In genomic region chr11:78138694-78139421, GRCh38 we compare ENCODE assay signal across 8 cellular contexts. TPM values are rescaled to one million over a fixed set of nuclear protein-coding genes. Genes with fewer than 3 reads are reported as not detected.
DNase-seq lines count a peak whose midpoint lies in the region; ATAC-seq, FAIRE-seq and TF ChIP-seq lines count a peak whose summit lies in the region.

No MANE protein-coding gene starts in this region.

- peak overlapping the region; percentile 79 to 95 (median 90) for H3K9ac ChIP-seq in BLaER1 treated with 17β-estradiol and CSF1 and Interleukin-3, amounts not matched to agents 10 nM and 100 nM
- peak overlapping the region; percentile 53 to 74 for H3K9ac ChIP-seq in liver (ENCODE audit: low read depth in 1 of 2, low read length in 2 of 2)

- in situ Hi-C loops in astrocyte of the cerebellum (cut with HindIII; ENCODE audit: low sequenced_read_pairs): no loop called here

- peaks cover 32 to 49% (median 41%) of the 10 kb centered on the region in 10 experiments for H3K4me1 ChIP-seq in BLaER1 treated with 17β-estradiol and CSF1 and Interleukin-3, amounts not matched to agents 10 nM and 100 nM
- H3K4me1 ChIP-seq in liver (ENCODE audit: control insufficient read depth in 4 of 4, insufficient read depth in 4 of 4, low read length in 3 of 4): peaks cover 0 to 16% (median 12%) of the 10 kb centered on the region in 4 donors

- H3K27me3 ChIP-seq in BLaER1 treated with 17β-estradiol and CSF1 and Interleukin-3, amounts not matched to agents 10 nM and 100 nM: no peaks in the 10 kb centered on the region
- H3K27me3 ChIP-seq in liver (ENCODE audit: control insufficient read depth in 4 of 4, insufficient read depth in 4 of 4, low read length in 3 of 4): no peaks in the 10 kb centered on the region

- TF ChIP-seq CTCF in astrocyte of the cerebellum (IDR thresholded peaks at IDR 0.05; ENCODE audit: low read depth, low read length, missing control alignments) (no peak), liver (IDR thresholded peaks at IDR 0.05; ENCODE audit: low read depth, low read length, missing input control) (no peak)

- peaks cover 4 to 45% (median 43%) of the 10 kb centered on the region in 11 experiments; a peak in 21 of 22 replicates for H3K36me3 ChIP-seq in BLaER1 treated with 17β-estradiol and CSF1 and Interleukin-3, amounts not matched to agents 10 nM and 100 nM
- peaks cover 0 to 3% (median 1%) of the 10 kb centered on the region in 4 donors for H3K36me3 ChIP-seq in liver (ENCODE audit: control insufficient read depth in 4 of 4, insufficient read depth in 3 of 4, low read depth in 1 of 4, low read length in 3 of 4)

- DNase-seq in GM19238 (ENCODE audit: insufficient read length, low spot score) (peak; percentile 15), astrocyte of the cerebellum (ENCODE audit: low read depth) (no peak), frontal cortex (ENCODE audit: low spot score in 2 of 2) (no peak)
- DNase-seq in stimulated activated CD8-positive, alpha-beta memory T cell treated with anti-CD3 and anti-CD28 coated beads, Interleukin-15, amount 100 ng/mL, for 4 hours (ENCODE audit: low read depth in 2 of 2): peak; percentile 1 to 22

- no peak for TF ChIP-seq RAD21 in liver (IDR thresholded peaks at IDR 0.05)

- ATAC-seq in HG03196 (IDR thresholded peaks at IDR 0.05; ENCODE audit: unreplicated experiment): peak; percentile 21

- H3K4me3 ChIP-seq in BLaER1 treated with 17β-estradiol and CSF1 and Interleukin-3, amounts not matched to agents 10 nM and 100 nM: peak overlapping the region; percentile 69 to 88 (median 77)
- H3K4me3 ChIP-seq in astrocyte of the cerebellum (ENCODE audit: low read depth, low read length) (peak overlapping the region; percentile 96), liver (ENCODE audit: low read depth in 1 of 3, low read length in 3 of 3) (peak overlapping the region; percentile 78 to 98 (median 83))

- no peak for FAIRE-seq in frontal cortex (lab: Jason Lieb, UNC)

- peak overlapping the region; percentile 50 to 98 (median 94) for H3K27ac ChIP-seq in BLaER1 treated with 17β-estradiol and CSF1 and Interleukin-3, amounts not matched to agents 10 nM and 100 nM
- peak overlapping the region; percentile 58 to 78 for H3K27ac ChIP-seq in liver (ENCODE audit: low read depth in 1 of 2, low read length in 2 of 2)

- peak; percentile 49; the same call in 1 of the 2 replicates for TF ChIP-seq POLR2A in Raji (IDR thresholded peaks at IDR 0.05; ENCODE audit: insufficient read depth, low read depth, low read length)

- H3K4me2 ChIP-seq in BLaER1 treated with 17β-estradiol and CSF1 and Interleukin-3, amounts not matched to agents 10 nM and 100 nM: peak overlapping the region; percentile 81 to 97 (median 89)

- H4K20me1 ChIP-seq in BLaER1 treated with 17β-estradiol and CSF1 and Interleukin-3, amounts not matched to agents 10 nM and 100 nM: no peaks in the 10 kb centered on the region; a peak in 1 of 22 replicates

- 18% methylated on average over 12 of the region's 12 CpGs for WGBS in liver

- H3K9me3 ChIP-seq in BLaER1 treated with 17β-estradiol and CSF1 and Interleukin-3, amounts not matched to agents 10 nM and 100 nM (replicated peaks in 1 of 11): peaks cover 0 to 22% (median 14%) of the 10 kb centered on the region in 11 experiments; a peak in 15 of 22 replicates
- H3K9me3 ChIP-seq in liver (ENCODE audit: control insufficient read depth in 4 of 4, low read length in 3 of 4): no peaks in the 10 kb centered on the region

TF ChIP-seq in liver, 16 proteins besides CTCF, POLR2A, EP300 and RAD21:
- no peak for TF ChIP-seq ATF3 (IDR thresholded peaks at IDR 0.05)
- TF ChIP-seq FOXA2 (IDR thresholded peaks at IDR 0.05): no peak
- TF ChIP-seq HNF4G (IDR thresholded peaks at IDR 0.05): no peak
- TF ChIP-seq GABPA (IDR thresholded peaks at IDR 0.05 in 1 of 2, conservative IDR thresholded peaks at IDR 0.05 in 1 of 2): no peak
- TF ChIP-seq REST (IDR thresholded peaks at IDR 0.05): no peak
- no peak for TF ChIP-seq MAX (IDR thresholded peaks at IDR 0.05)
- no peak for TF ChIP-seq RXRA (IDR thresholded peaks at IDR 0.05)
- no peak for TF ChIP-seq TAF1 (conservative IDR thresholded peaks at IDR 0.05)
- no peak for TF ChIP-seq EGR1 (IDR thresholded peaks at IDR 0.05; ENCODE audit: low read depth in 2 of 2)
- no peak for TF ChIP-seq YY1 (IDR thresholded peaks at IDR 0.05)
- TF ChIP-seq FOXA1 (IDR thresholded peaks at IDR 0.05): no peak
- TF ChIP-seq JUND (IDR thresholded peaks at IDR 0.05): no peak
- TF ChIP-seq NR2F2 (IDR thresholded peaks at IDR 0.05): no peak
- no peak for TF ChIP-seq ZBTB33 (IDR thresholded peaks at IDR 0.05)
- no peak for TF ChIP-seq HNF4A (conservative IDR thresholded peaks at IDR 0.05)

RNA-seq across cellular contexts. Expression of gene ALG8, which starts 0.6 kb away (rescaled TPM):
- total RNA-seq in liver: 10 to 100 TPM; 36.8 to 39.2 TPM
- 10 to 100 TPM; 29.4 to 46.0 TPM for polyA plus RNA-seq in liver
- 54.2 TPM for total RNA-seq in frontal cortex

RNA-seq across cellular contexts. Expression of gene KCTD21, which starts 49.6 kb away (rescaled TPM):
- total RNA-seq in liver (10 to 100 TPM in 1 of 2 donors, 1 to 10 TPM in 1; 5.8 to 12.0 TPM), frontal cortex (4.5 TPM)
- polyA plus RNA-seq in liver: 10 to 100 TPM in 1 of 2 donors, 1 to 10 TPM in 1; 6.3 to 12.6 TPM

RNA-seq across cellular contexts. Expression of gene USP35, which starts 49.9 kb away (rescaled TPM):
- total RNA-seq in liver (10 to 100 TPM in 1 of 2 donors, 1 to 10 TPM in 1; 2.3 to 11.0 TPM), frontal cortex (12.2 TPM)
- 1 to 10 TPM; 2.6 to 7.0 TPM for polyA plus RNA-seq in liver

RNA-seq across cellular contexts. Expression of gene NDUFC2, which starts 59.2 kb away (rescaled TPM):
- total RNA-seq in liver: 100 to 1,000 TPM in 1 of 2 donors, 10 to 100 TPM in 1; 86.9 to 142 TPM
- 100 to 1,000 TPM; 256 to 783 TPM for polyA plus RNA-seq in liver
- 88.9 TPM for total RNA-seq in frontal cortex

Comparison
In these comparisons a context has a peak if more than half of its experiments do, and no peak if none do; other contexts are left out.
1. DNase-seq: peak in GM19238 (single experiment) and stimulated activated CD8-positive, alpha-beta memory T cell treated with anti-CD3 and anti-CD28 coated beads, Interleukin-15, amount 100 ng/mL, for 4 hours (2 of 2); none in astrocyte of the cerebellum (single experiment) and frontal cortex (0 of 2).
2. Peak in every context shown above with its lines, with median percentiles within 50 percentile points of each other: H3K4me3 ChIP-seq.